Comparison of ENCODE assay signal across 8 cellular contexts in the genomic region with DNA sequence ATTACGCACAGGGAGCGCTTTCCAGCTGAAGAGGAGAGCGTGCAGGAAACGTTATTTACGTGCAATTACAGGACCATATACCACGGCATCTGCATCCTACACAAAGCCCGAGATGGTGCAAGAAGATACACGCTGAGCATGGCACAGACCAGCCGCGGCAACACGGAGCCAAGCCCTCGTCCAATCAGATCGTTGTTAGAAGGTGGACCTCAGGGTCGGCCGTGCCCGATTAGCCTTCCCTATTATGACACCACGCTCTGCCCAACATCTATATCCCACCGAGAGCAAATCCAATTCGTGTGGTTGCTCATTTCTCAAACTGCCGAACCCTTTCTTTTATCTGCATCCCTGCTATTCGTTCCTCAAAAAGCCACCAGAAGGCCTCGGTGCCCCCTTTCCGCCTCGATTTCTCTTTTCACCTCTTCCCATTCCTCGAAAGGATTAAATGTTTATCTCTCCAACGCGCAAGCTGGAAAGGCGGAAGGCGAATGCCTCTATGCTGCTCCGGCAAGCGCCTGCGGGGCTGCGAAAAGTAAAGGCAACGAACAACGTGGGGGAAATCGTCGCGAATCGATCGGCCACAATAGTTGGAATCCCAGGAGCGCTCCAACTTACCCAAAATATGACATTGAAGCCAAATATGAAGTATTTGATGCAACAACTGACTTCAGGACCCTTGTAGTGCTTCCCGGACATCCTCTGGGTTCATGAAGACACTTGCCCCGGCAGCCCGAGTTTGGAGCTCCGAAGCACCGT. TPM values are rescaled to one million over a fixed set of nuclear protein-coding genes. Genes with fewer than 3 reads are reported as not detected.
A peak's percentile ranks its signal among the peaks of the same experiment; 100 is the strongest.
DNase-seq lines count a peak whose midpoint lies in the region; ATAC-seq, FAIRE-seq and TF ChIP-seq lines count a peak whose summit lies in the region.

No MANE protein-coding gene starts in this region.

- peaks cover 43% of the 10 kb centered on the region for H3K79me2 ChIP-seq in endothelial cell of umbilical vein (ENCODE audit: control insufficient read depth, insufficient read depth, low read length)

- H3K27me3 ChIP-seq in endothelial cell of umbilical vein (ENCODE audit: control insufficient read depth in 2 of 2, insufficient read depth in 2 of 2, low read length in 2 of 2) (no peaks in the 10 kb centered on the region), mononuclear cell (ENCODE audit: insufficient read depth, low read length) (peaks cover 9% of the 10 kb centered on the region)

- POLR2A ChIA-PET in activated CD4-positive, alpha-beta memory T cell treated with anti-CD3 and anti-CD28 coated beads for 36 hours (lab: Charles Lee), result interaction anchor here (0.7 to 3.6 kb wide), 11 partner anchors 16 to 397 kb away, joined by 3 to 20 read pairs (median 4); partner anchors contain the start of genes EIF4E and METAP1
- POLR2A ChIA-PET in endothelial cell of umbilical vein (lab: Charles Lee), result no interaction called here

- no peaks in the 10 kb centered on the region for H3K9me3 ChIP-seq in endothelial cell of umbilical vein (replicated peaks; ENCODE audit: control insufficient read depth, insufficient read depth, low read length)
- no peaks in the 10 kb centered on the region for H3K9me3 ChIP-seq in mononuclear cell (ENCODE audit: low read depth, low read length)

- no peaks in the 10 kb centered on the region for H4K20me1 ChIP-seq in endothelial cell of umbilical vein (replicated peaks; ENCODE audit: control insufficient read depth, extremely low read depth, insufficient read depth, low read length)

- peak; percentile 72 for TF ChIP-seq POLR2A in endothelial cell of umbilical vein (IDR thresholded peaks at IDR 0.05; ENCODE audit: low read depth, low read length)

- peak overlapping the region; percentile 100 for H3K4me2 ChIP-seq in endothelial cell of umbilical vein (ENCODE audit: insufficient read depth, low read length)

- H3K9me1 ChIP-seq in endothelial cell of umbilical vein (replicated peaks; ENCODE audit: control insufficient read depth, extremely low read depth, insufficient read depth, low read length), result no peaks in the 10 kb centered on the region

- CTCF ChIA-PET in activated CD4-positive, alpha-beta memory T cell treated with anti-CD3 and anti-CD28 coated beads for 36 hours (lab: Charles Lee), result interaction anchor here (0.6 to 3.3 kb wide), 10 partner anchors 10 to 545 kb away, joined by 3 to 20 read pairs (median 4); no protein-coding TSS in a partner anchor
- CTCF ChIA-PET in endothelial cell of umbilical vein (lab: Charles Lee), result interaction anchor here (0.6 to 5.9 kb wide), 10 partner anchors 18 to 399 kb away, joined by 3 to 59 read pairs (median 4); no protein-coding TSS in a partner anchor

- H2AFZ ChIP-seq in endothelial cell of umbilical vein (ENCODE audit: low read depth, low read length), result peak overlapping the region; percentile 55

- peak overlapping the region; percentile 90 to 97 (median 95) for H3K4me3 ChIP-seq in endothelial cell of umbilical vein (replicated peaks in 1 of 3; ENCODE audit: insufficient read depth in 1 of 3, low read depth in 1 of 3, low read length in 3 of 3)
- H3K4me3 ChIP-seq in mononuclear cell (ENCODE audit: low read length), result peak overlapping the region; percentile 58

- dilution Hi-C loops in endothelial cell of umbilical vein (cut with MboI; ENCODE audit: extremely low pct_ligation_motif_present, low sequenced_read_pairs), result no loop called here

- TSS peak; percentile 8 for BruUV-seq in endothelial cell of umbilical vein (replicated peaks; lab: Mats Ljungman, UMichigan)

- H3K4me1 ChIP-seq in endothelial cell of umbilical vein (ENCODE audit: control insufficient read depth, extremely low read depth, insufficient read depth, low read length) (peaks cover 69% of the 10 kb centered on the region), mononuclear cell (ENCODE audit: insufficient read depth, low read length) (peaks cover 34% of the 10 kb centered on the region)

- no peaks in the 10 kb centered on the region for H3K27me3 Mint-ChIP-seq in activated CD4-positive, alpha-beta memory T cell treated with anti-CD3 and anti-CD28 coated beads for 36 hours

- peak; percentile 82 for FAIRE-seq in endothelial cell of umbilical vein (lab: Jason Lieb, UNC)

- H3K9me3 Mint-ChIP-seq in activated CD4-positive, alpha-beta memory T cell treated with anti-CD3 and anti-CD28 coated beads for 36 hours, result no peaks in the 10 kb centered on the region

- DNase-seq in GM03348 (ENCODE audit: low spot score) (peak; percentile 86), NCI-H2171 (lab: John Stamatoyannopoulos, UW) (peak; percentile 47), endothelial cell of umbilical vein (ENCODE audit: low read depth, low spot score) (peak; percentile 83), DMS114 treated with DMSO at 0.1 percent for 48 hours (lab: John Stamatoyannopoulos, UW; ENCODE audit: unreplicated experiment) (no peak)
- peak; percentile 60 for DNase-seq in activated CD4-positive, alpha-beta memory T cell treated with anti-CD3 and anti-CD28 coated beads for 36 hours
- peak; percentile 50 for DNase-seq in stimulated activated naive CD8-positive, alpha-beta T cell treated with anti-CD3 and anti-CD28 coated beads, Interleukin-15, Interleukin-2, amounts not matched to agents 100 U/mL and 50 U/mL, for 24 hours

- peaks cover 5% of the 10 kb centered on the region for H3K36me3 Mint-ChIP-seq in activated CD4-positive, alpha-beta memory T cell treated with anti-CD3 and anti-CD28 coated beads for 36 hours

- H3K27ac ChIP-seq in endothelial cell of umbilical vein (ENCODE audit: insufficient read depth, low read depth, low read length), result peak overlapping the region; percentile 94

- H3K4me3 Mint-ChIP-seq in activated CD4-positive, alpha-beta memory T cell treated with anti-CD3 and anti-CD28 coated beads for 36 hours, result peak overlapping the region; percentile 87

- H3K9ac ChIP-seq in endothelial cell of umbilical vein (replicated peaks; ENCODE audit: extremely low read depth, insufficient read depth, low read length), result peak overlapping the region; percentile 86

- ATAC-seq in HG02588 (IDR thresholded peaks at IDR 0.05; ENCODE audit: unreplicated experiment), result peak; percentile 2
- ATAC-seq in stimulated activated naive CD8-positive, alpha-beta T cell treated with anti-CD3 and anti-CD28 coated beads, Interleukin-15, Interleukin-2, amounts not matched to agents 100 U/mL and 50 U/mL, for 24 hours, result peak; percentile 44

- intact Hi-C loops in activated CD4-positive, alpha-beta memory T cell treated with anti-CD3 and anti-CD28 coated beads for 36 hours (cut with micrococcal nuclease), result loop anchor here (1.0 to 10.0 kb wide), 6 partner anchors 53 to 1287 kb away; partner anchors contain the start of genes DNAJB14, STPG2 and TRMT10A
- intact Hi-C loops in endothelial cell of umbilical vein (cut with micrococcal nuclease), result loop anchor here (1.0 to 10.0 kb wide), 6 partner anchors 31 to 427 kb away; partner anchors contain the start of genes ADH5, EIF4E and RAP1GDS1

- H3K27ac Mint-ChIP-seq in activated CD4-positive, alpha-beta memory T cell treated with anti-CD3 and anti-CD28 coated beads for 36 hours, result peak overlapping the region; percentile 79

- H3K4me1 Mint-ChIP-seq in activated CD4-positive, alpha-beta memory T cell treated with anti-CD3 and anti-CD28 coated beads for 36 hours (ENCODE audit: low read depth), result peaks cover 77% of the 10 kb centered on the region

- TF ChIP-seq CTCF in endothelial cell of umbilical vein (IDR thresholded peaks at IDR 0.05; ENCODE audit: extremely low read depth in 1 of 2, insufficient read depth in 1 of 2, low read depth in 1 of 2, low read length in 2 of 2), result no peak

- H3K36me3 ChIP-seq in endothelial cell of umbilical vein (ENCODE audit: control insufficient read depth in 2 of 2, extremely low read depth in 1 of 2, insufficient read depth in 2 of 2, low read length in 2 of 2), result no peaks in the 10 kb centered on the region

TF ChIP-seq in endothelial cell of umbilical vein, 7 proteins besides CTCF, POLR2A, EP300 and RAD21:
- no peak for TF ChIP-seq JUN (IDR thresholded peaks at IDR 0.05; ENCODE audit: borderline replicate concordance, insufficient read depth, insufficient read length, low read depth)
- TF ChIP-seq MYC (IDR thresholded peaks at IDR 0.05; ENCODE audit: low read depth, low read length), result peak; percentile 18
- no peak for TF ChIP-seq EZH2 (IDR thresholded peaks at IDR 0.05; ENCODE audit: borderline replicate concordance, low read depth, low read length, severe bottlenecking)
- TF ChIP-seq GATA2 (IDR thresholded peaks at IDR 0.05; ENCODE audit: insufficient read depth, insufficient read length, low read depth, low read length), result peak; percentile 71
- TF ChIP-seq, protein P1, sequence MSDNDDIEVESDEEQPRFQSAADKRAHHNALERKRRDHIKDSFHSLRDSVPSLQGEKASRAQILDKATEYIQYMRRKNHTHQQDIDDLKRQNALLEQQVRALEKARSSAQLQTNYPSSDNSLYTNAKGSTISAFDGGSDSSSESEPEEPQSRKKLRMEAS (IDR thresholded peaks at IDR 0.05; ENCODE audit: insufficient read depth, insufficient read length), result no peak
TF ChIP-seq in endothelial cell of umbilical vein: peak in this region for 2.

RNA-seq across cellular contexts. Expression of gene TSPAN5, which starts 0.7 kb away (rescaled TPM):
- total RNA-seq in activated CD4-positive, alpha-beta memory T cell treated with anti-CD3 and anti-CD28 coated beads for 36 hours, result 10 to 100 TPM; 19.2 to 20.4 TPM
- total RNA-seq in endothelial cell of umbilical vein (37.6 and 45.1 TPM in 2 replicates), mononuclear cell (2.9 TPM)
- polyA plus RNA-seq in endothelial cell of umbilical vein, result 46.4 and 50.2 TPM in 2 replicates
- 42.9 and 44.5 TPM in 2 replicates for polyA plus RNA-seq in endothelial cell of umbilical vein (2011; cell fraction: cytosol; rRNA removed)
- 47.0 and 49.7 TPM in 2 replicates for polyA plus RNA-seq in endothelial cell of umbilical vein (2011; cell fraction: nucleus; rRNA removed)
- polyA plus RNA-seq in endothelial cell of umbilical vein (2012), result 35.5 and 51.3 TPM in 2 replicates
- polyA minus RNA-seq in endothelial cell of umbilical vein, result 63.5 and 64.3 TPM in 2 replicates
- not detected for polyA minus RNA-seq in endothelial cell of umbilical vein (2011; cell fraction: cytosol; rRNA and poly(A)+ RNA removed)
- 41.3 and 46.2 TPM in 2 replicates for polyA minus RNA-seq in endothelial cell of umbilical vein (2011; cell fraction: nucleus; rRNA and poly(A)+ RNA removed)
